ENCODE assay signal across 8 cellular contexts in genomic region chr1:202967684-202968281, GRCh38. TPM values are rescaled to one million over a fixed set of nuclear protein-coding genes. Genes with fewer than 3 reads are reported as not detected.
A peak's percentile ranks its signal among the peaks of the same experiment; 100 is the strongest.
DNase-seq lines count a peak whose midpoint lies in the region; ATAC-seq lines count a peak whose summit lies in the region.

No MANE protein-coding gene starts in this region.

- H3K4me1 ChIP-seq in mucosa of stomach (ENCODE audit: control insufficient read depth, insufficient read depth, low read length), result peaks cover 43% of the 10 kb centered on the region

- peak; percentile 10 for ATAC-seq in activated CD8-positive, alpha-beta memory T cell treated with anti-CD3 and anti-CD28 coated beads, Interleukin-2, amount 10 ng/mL, durations not matched to agents 7 days and 5 days
- ATAC-seq in HG03064 (IDR thresholded peaks at IDR 0.05; ENCODE audit: low read depth, unreplicated experiment), result peak; percentile 7
- ATAC-seq in effector memory CD8-positive, alpha-beta T cell (replicated peaks), result peak; percentile 23

- DNase-seq in activated CD8-positive, alpha-beta memory T cell treated with anti-CD3 and anti-CD28 coated beads, Interleukin-2, amount 10 ng/mL, durations not matched to agents 7 days and 5 days, result peak; percentile 49
- no peak for DNase-seq in activated CD8-positive, alpha-beta memory T cell treated with anti-CD3 and anti-CD28 coated beads for 24 hours
- DNase-seq in SK-N-MC (ENCODE audit: low read depth, low spot score) (no peak), EL (no peak), putamen (ENCODE audit: low spot score) (no peak)
- DNase-seq in effector memory CD8-positive, alpha-beta T cell, result peak in 1 of 3 experiments; percentile 12

- H3K4me3 Mint-ChIP-seq in activated CD8-positive, alpha-beta memory T cell treated with anti-CD3 and anti-CD28 coated beads, Interleukin-2, amount 10 ng/mL, durations not matched to agents 7 days and 5 days, result peak overlapping the region; percentile 85
- H3K4me3 Mint-ChIP-seq in effector memory CD8-positive, alpha-beta T cell, result peak overlapping the region; percentile 85 to 87

- H3K4me1 Mint-ChIP-seq in activated CD8-positive, alpha-beta memory T cell treated with anti-CD3 and anti-CD28 coated beads, Interleukin-2, amount 10 ng/mL, durations not matched to agents 7 days and 5 days, result peaks cover 25% of the 10 kb centered on the region
- H3K4me1 Mint-ChIP-seq in effector memory CD8-positive, alpha-beta T cell (ENCODE audit: low read depth in 2 of 2), result peaks cover 11 to 20% of the 10 kb centered on the region in 2 donors

- H3K36me3 ChIP-seq in SK-N-MC (ENCODE audit: insufficient read depth, low read length), result 0 out of 2 replicates have a peak, but pooled peaks cover 2% of the 10 kb centered on the region
- H3K36me3 ChIP-seq in mucosa of stomach (ENCODE audit: control insufficient read depth, insufficient read depth, low read length), result no peaks in the 10 kb centered on the region

- CTCF ChIA-PET in activated CD8-positive, alpha-beta memory T cell treated with anti-CD3 and anti-CD28 coated beads, Interleukin-2, amount 10 ng/mL, durations not matched to agents 7 days and 5 days (lab: Charles Lee), result interaction anchor here (0.7 to 3.2 kb wide), 15 partner anchors 8 to 313 kb away, joined by 3 to 14 read pairs (median 4); partner anchors contain the start of gene KLHL12

- peak overlapping the region; percentile 86 for H3K27ac Mint-ChIP-seq in activated CD8-positive, alpha-beta memory T cell treated with anti-CD3 and anti-CD28 coated beads, Interleukin-2, amount 10 ng/mL, durations not matched to agents 7 days and 5 days
- peak overlapping the region; percentile 84 to 86 for H3K27ac Mint-ChIP-seq in effector memory CD8-positive, alpha-beta T cell

- H3K9ac ChIP-seq in SK-N-MC (ENCODE audit: insufficient read length) (peak overlapping the region; percentile 57), mucosa of stomach (ENCODE audit: low read length) (peak overlapping the region; percentile 60)

- H3K9me3 ChIP-seq in SK-N-MC (ENCODE audit: low read depth, low read length), result no peaks in the 10 kb centered on the region
- no peaks in the 10 kb centered on the region for H3K9me3 ChIP-seq in mucosa of stomach (ENCODE audit: control insufficient read depth, low read length)

- H3K36me3 Mint-ChIP-seq in activated CD8-positive, alpha-beta memory T cell treated with anti-CD3 and anti-CD28 coated beads, Interleukin-2, amount 10 ng/mL, durations not matched to agents 7 days and 5 days, result peaks cover 2% of the 10 kb centered on the region
- H3K36me3 Mint-ChIP-seq in effector memory CD8-positive, alpha-beta T cell (ENCODE audit: insufficient read depth), result peaks cover 15% of the 10 kb centered on the region

- H3K4me3 ChIP-seq in SK-N-MC, result peak overlapping the region; percentile 80
- H3K4me3 ChIP-seq in mucosa of stomach (ENCODE audit: low read length), result peak overlapping the region; percentile 11

- H3K27ac ChIP-seq in SK-N-MC, result no peak overlapping the region

- no peaks in the 10 kb centered on the region for H3K27me3 ChIP-seq in mucosa of stomach (ENCODE audit: control insufficient read depth, insufficient read depth, low read length)

- H3K27me3 Mint-ChIP-seq in activated CD8-positive, alpha-beta memory T cell treated with anti-CD3 and anti-CD28 coated beads, Interleukin-2, amount 10 ng/mL, durations not matched to agents 7 days and 5 days, result no peaks in the 10 kb centered on the region
- H3K27me3 Mint-ChIP-seq in effector memory CD8-positive, alpha-beta T cell, result no peaks in the 10 kb centered on the region

- H3K9me3 Mint-ChIP-seq in activated CD8-positive, alpha-beta memory T cell treated with anti-CD3 and anti-CD28 coated beads, Interleukin-2, amount 10 ng/mL, durations not matched to agents 7 days and 5 days (ENCODE audit: low read depth), result no peaks in the 10 kb centered on the region
- no peaks in the 10 kb centered on the region for H3K9me3 Mint-ChIP-seq in effector memory CD8-positive, alpha-beta T cell

RNA-seq across cellular contexts. Expression of gene CYB5R1, which starts 0.7 kb away (rescaled TPM):
- 10 to 100 TPM; 17.5 to 19.2 TPM for total RNA-seq in activated CD8-positive, alpha-beta memory T cell treated with anti-CD3 and anti-CD28 coated beads, Interleukin-2, amount 10 ng/mL, durations not matched to agents 7 days and 5 days

RNA-seq across cellular contexts. Expression of gene ADIPOR1, which starts 9.7 kb away (rescaled TPM):
- total RNA-seq in activated CD8-positive, alpha-beta memory T cell treated with anti-CD3 and anti-CD28 coated beads, Interleukin-2, amount 10 ng/mL, durations not matched to agents 7 days and 5 days, result 10 to 100 TPM; 71.8 to 79.2 TPM

RNA-seq across cellular contexts. Expression of gene TMEM183A, which starts 39.4 kb away (rescaled TPM):
- total RNA-seq in activated CD8-positive, alpha-beta memory T cell treated with anti-CD3 and anti-CD28 coated beads, Interleukin-2, amount 10 ng/mL, durations not matched to agents 7 days and 5 days, result 10 to 100 TPM; 75.7 to 78.7 TPM

RNA-seq across cellular contexts. Expression of gene KLHL12, which starts 40.7 kb away (rescaled TPM):
- 10 to 100 TPM; 30.8 to 32.7 TPM for total RNA-seq in activated CD8-positive, alpha-beta memory T cell treated with anti-CD3 and anti-CD28 coated beads, Interleukin-2, amount 10 ng/mL, durations not matched to agents 7 days and 5 days

RNA-seq across cellular contexts. Expression of gene PPFIA4, which starts 58.5 kb away (rescaled TPM):
- 10 to 100 TPM in 1 of 2 experiments, 1 to 10 TPM in 1; 4.6 to 17.9 TPM for total RNA-seq in activated CD8-positive, alpha-beta memory T cell treated with anti-CD3 and anti-CD28 coated beads, Interleukin-2, amount 10 ng/mL, durations not matched to agents 7 days and 5 days
